11 cellular contexts compared by ENCODE assay signal in the genomic region with DNA sequence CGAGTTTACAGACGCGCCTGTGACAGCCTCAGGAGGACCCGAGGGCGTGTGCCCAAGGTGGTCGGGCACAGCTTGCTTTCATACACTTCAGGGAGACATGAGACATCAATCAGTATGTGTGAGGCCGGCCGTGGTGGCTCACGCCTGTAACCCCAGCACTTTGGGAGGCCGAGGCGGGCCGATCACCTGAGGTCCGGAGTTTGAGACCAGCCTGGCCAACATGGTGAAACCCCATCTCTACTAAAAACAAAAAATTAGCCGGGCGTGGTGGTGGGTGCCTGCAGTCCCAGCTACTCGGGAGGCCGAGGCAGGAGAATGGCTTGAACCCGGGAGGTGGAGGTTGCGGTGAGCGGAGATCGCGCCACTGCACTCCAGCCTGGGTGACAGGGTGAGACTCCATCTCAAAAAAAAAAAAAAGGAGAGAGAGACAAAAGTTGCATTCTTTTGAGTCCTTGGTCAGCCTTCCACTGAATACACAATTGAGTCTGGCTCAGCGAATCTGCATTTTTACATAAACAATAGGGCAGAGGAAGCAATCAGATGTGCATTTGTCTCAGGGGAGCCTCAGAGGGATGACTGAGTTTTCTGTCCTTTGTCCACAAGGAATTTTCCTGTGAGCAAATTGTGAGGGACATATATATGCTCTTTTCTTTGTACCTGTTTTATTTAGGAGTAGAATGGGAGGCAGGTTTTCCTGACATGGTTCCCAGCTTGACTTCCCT. TPM values are rescaled to one million over a fixed set of nuclear protein-coding genes. Genes with fewer than 3 reads are reported as not detected.
DNase-seq lines count a peak whose midpoint lies in the region; TF ChIP-seq lines count a peak whose summit lies in the region.
"Not testable (repeated sequence)": the region's sequence is repeated elsewhere in the genome, so short reads cannot be mapped to it uniquely, and the experiment has no call there.
"Had no signal": no experiment of that assay in that cellular context is flagged by ENCODE, and none has a peak within 500 bp of the region (broad histone marks: within the 10 kb centered on the region; RNA-seq: fewer than 3 reads in every experiment).

No MANE protein-coding gene starts in this region.

- not testable (repeated sequence) for H3K9ac ChIP-seq in HUES48 (ENCODE audit: low read depth, low read length); smooth muscle cell (ENCODE audit: low read depth)
- H3K9ac ChIP-seq in endodermal cell (ENCODE audit: extremely low read depth, low read length, poor library complexity, severe bottlenecking), result peak overlapping the region; percentile 38

- H3K36me3 ChIP-seq in HUES48 (ENCODE audit: control insufficient read depth, insufficient read depth, low read length); endodermal cell (ENCODE audit: control insufficient read depth, insufficient read depth, low read length); smooth muscle cell (ENCODE audit: low read depth): not testable (repeated sequence)

- not testable (repeated sequence) for H3F3A ChIP-seq in smooth muscle cell (ENCODE audit: low read depth)

- not testable (repeated sequence) for H3K4me3 Mint-ChIP-seq in endodermal cell, mesothelial cell of epicardium

- peaks cover 18% of the 10 kb centered on the region for H3K4me1 ChIP-seq in HUES48 (ENCODE audit: control insufficient read depth, insufficient read depth, low read length)
- H3K4me1 ChIP-seq in endodermal cell (ENCODE audit: control insufficient read depth, insufficient read depth, low read length), result peaks cover 17% of the 10 kb centered on the region
- H3K4me1 ChIP-seq in smooth muscle cell (ENCODE audit: low read depth), result not testable (repeated sequence)

- H3K9me3 Mint-ChIP-seq in endodermal cell, mesothelial cell of epicardium: not testable (repeated sequence)

- H3K36me3 Mint-ChIP-seq in endodermal cell (ENCODE audit: low read depth); mesothelial cell of epicardium: not testable (repeated sequence)

- H3K27ac Mint-ChIP-seq in endodermal cell (peak overlapping the region; percentile 94), mesothelial cell of epicardium (peak overlapping the region; percentile 16)

- not testable (repeated sequence) for H3K27me3 Mint-ChIP-seq in endodermal cell (ENCODE audit: insufficient read depth); mesothelial cell of epicardium (ENCODE audit: low read depth)

- not testable (repeated sequence) for H3K9me3 ChIP-seq in HUES48 (ENCODE audit: control insufficient read depth, insufficient read depth, low read length); endodermal cell (ENCODE audit: control insufficient read depth, low read length); smooth muscle cell (replicated peaks; ENCODE audit: low read depth)

- DNase-seq in Ammon's horn (ENCODE audit: low spot score) (peak; percentile 68), SK-MEL-5 (ENCODE audit: low read depth, low spot score) (peak; percentile 9), endodermal cell (peak; percentile 60), inferior parietal cortex (ENCODE audit: extremely low spot score) (peak; percentile 31)
- DNase-seq in mesothelial cell of epicardium (ENCODE audit: low spot score in 2 of 2, unreplicated experiment in 2 of 2); smooth muscle cell (lab: John Stamatoyannopoulos, UW; ENCODE audit: unreplicated experiment): not testable (repeated sequence)

- H3K27me3 ChIP-seq in HUES48 (ENCODE audit: control insufficient read depth, insufficient read depth, low read length); endodermal cell (ENCODE audit: control insufficient read depth, insufficient read depth, low read length, poor library complexity, severe bottlenecking); smooth muscle cell (ENCODE audit: low read depth): not testable (repeated sequence)

- in situ Hi-C loops in SK-MEL-5 (cut with HindIII; ENCODE audit: low pct_unique_long_range_greater_than_20kb, low sequenced_read_pairs), result not testable (repeated sequence)

- peak overlapping the region; percentile 70 for H3K27ac ChIP-seq in HUES48 (ENCODE audit: low read depth, low read length)
- H3K27ac ChIP-seq in endodermal cell (ENCODE audit: low read depth, low read length), result peak overlapping the region; percentile 63
- H3K27ac ChIP-seq in smooth muscle cell (ENCODE audit: low read depth), result peak overlapping the region; percentile 27

- H3K4me2 ChIP-seq in smooth muscle cell, result not testable (repeated sequence)

- peaks cover 45% of the 10 kb centered on the region for H3K4me1 Mint-ChIP-seq in endodermal cell
- H3K4me1 Mint-ChIP-seq in mesothelial cell of epicardium, result peaks cover 32% of the 10 kb centered on the region

- WGBS in endodermal cell (ENCODE audit: insufficient coverage in 1 of 2, insufficient read length in 1 of 2), 2 experiments, result 94 to 96% methylated on average over 14 to 23 of the region's 23 CpGs
- WGBS in smooth muscle cell (ENCODE audit: low lambda C conversion rate), result 87% methylated on average over 20 of the region's 23 CpGs

- H4K20me1 ChIP-seq in smooth muscle cell (ENCODE audit: low read depth), result not testable (repeated sequence)

- TF ChIP-seq CTCF in endodermal cell (conservative IDR thresholded peaks at IDR 0.05); mesothelial cell of epicardium (IDR thresholded peaks at IDR 0.05; ENCODE audit: unreplicated experiment); smooth muscle cell (IDR thresholded peaks at IDR 0.05; ENCODE audit: borderline replicate concordance, insufficient read depth, poor library complexity, severe bottlenecking): not testable (repeated sequence)

- H3K4me3 ChIP-seq in HUES48 (ENCODE audit: low read depth, low read length); endodermal cell (ENCODE audit: low read length); smooth muscle cell: not testable (repeated sequence)

- not testable (repeated sequence) for H2AFZ ChIP-seq in smooth muscle cell (ENCODE audit: low read depth)

- H3K79me2 ChIP-seq in smooth muscle cell (ENCODE audit: low read depth), result not testable (repeated sequence)

RNA-seq across cellular contexts. Expression of a gene that starts 2.2 kb away (rescaled TPM):
- total RNA-seq in SK-MEL-5 (2014; rRNA removed; shearing (Covaris generic)), result not detected in 2 replicates
- polyA plus RNA-seq in SK-MEL-5 (2015; cell fraction: cytosol; rRNA removed), result not detected in 2 replicates
- polyA plus RNA-seq in SK-MEL-5 (2015; cell fraction: nucleus; rRNA removed), result not detected in 2 replicates
- 100 to 1,000 TPM in 1 of 2 donors, 10 to 100 TPM in 1; 34.0 to 186 TPM for total RNA-seq in endodermal cell
- 15.1 TPM for polyA plus RNA-seq in endodermal cell (2013, experiment 1 of 2)
- polyA plus RNA-seq in endodermal cell (2013, experiment 2 of 2), result 15.2 TPM
- 2.9 to 4.5 TPM (median 4.5 TPM) in 3 replicates for total RNA-seq in mesothelial cell of epicardium
- total RNA-seq in smooth muscle cell, result 7.5 and 7.6 TPM in 2 replicates
- 6.8 and 9.8 TPM in 2 replicates for polyA plus RNA-seq in smooth muscle cell
- total RNA-seq: CD4-positive, alpha-beta memory T cell; HT-29; PC-9 had no signal
- polyA plus RNA-seq: CD4-positive, alpha-beta memory T cell; IgD-negative memory B cell had no signal

RNA-seq across cellular contexts. Expression of a gene that starts 34.5 kb away (rescaled TPM):
- total RNA-seq in SK-MEL-5 (2014; rRNA removed; shearing (Covaris generic)), result 44.5 and 45.8 TPM in 2 replicates
- 45.3 and 48.4 TPM in 2 replicates for polyA plus RNA-seq in SK-MEL-5 (2015; cell fraction: cytosol; rRNA removed)
- 27.4 and 33.6 TPM in 2 replicates for polyA plus RNA-seq in SK-MEL-5 (2015; cell fraction: nucleus; rRNA removed)
- total RNA-seq in endodermal cell (10 to 100 TPM; 25.8 to 27.2 TPM), mesothelial cell of epicardium (34.1 to 36.7 TPM (median 34.4 TPM) in 3 replicates), smooth muscle cell (23.3 and 29.7 TPM in 2 replicates)
- 23.5 TPM for polyA plus RNA-seq in endodermal cell (2013, experiment 1 of 2)
- polyA plus RNA-seq in endodermal cell (2013, experiment 2 of 2), result 24.3 TPM
- polyA plus RNA-seq in smooth muscle cell, result 28.4 and 31.7 TPM in 2 replicates

RNA-seq across cellular contexts. Expression of a gene that starts 46.7 kb away (rescaled TPM):
- total RNA-seq in SK-MEL-5 (2014; rRNA removed; shearing (Covaris generic)), result 18.5 and 21.2 TPM in 2 replicates
- 30.2 and 41.3 TPM in 2 replicates for polyA plus RNA-seq in SK-MEL-5 (2015; cell fraction: cytosol; rRNA removed)
- 12.6 and 22.3 TPM in 2 replicates for polyA plus RNA-seq in SK-MEL-5 (2015; cell fraction: nucleus; rRNA removed)
- total RNA-seq in endodermal cell, result 10 to 100 TPM; 25.9 to 29.9 TPM
- 18.6 TPM for polyA plus RNA-seq in endodermal cell (2013, experiment 1 of 2)
- 17.6 TPM for polyA plus RNA-seq in endodermal cell (2013, experiment 2 of 2)
- total RNA-seq in mesothelial cell of epicardium, result 31.9 to 33.9 TPM (median 32.8 TPM) in 3 replicates
- 12.4 and 28.5 TPM in 2 replicates for total RNA-seq in smooth muscle cell
- polyA plus RNA-seq in smooth muscle cell, result 20.4 and 20.8 TPM in 2 replicates

RNA-seq across cellular contexts. Expression of a gene that starts 48.3 kb away (rescaled TPM):
- 11.3 and 13.2 TPM in 2 replicates for total RNA-seq in SK-MEL-5 (2014; rRNA removed; shearing (Covaris generic))
- polyA plus RNA-seq in SK-MEL-5 (2015; cell fraction: cytosol; rRNA removed), result 25.2 and 25.4 TPM in 2 replicates
- 23.5 and 51.9 TPM in 2 replicates for polyA plus RNA-seq in SK-MEL-5 (2015; cell fraction: nucleus; rRNA removed)
- total RNA-seq in endodermal cell (10 to 100 TPM; 26.7 to 33.5 TPM), mesothelial cell of epicardium (19.9 to 21.7 TPM (median 19.9 TPM) in 3 replicates), smooth muscle cell (2.6 and 5.1 TPM in 2 replicates)
- polyA plus RNA-seq in endodermal cell (2013, experiment 1 of 2), result 9.5 TPM
- 9.6 TPM for polyA plus RNA-seq in endodermal cell (2013, experiment 2 of 2)
- 5.1 and 6.2 TPM in 2 replicates for polyA plus RNA-seq in smooth muscle cell
